20 cellular contexts compared by ENCODE assay signal in genomic region chr10:69628876-69629275, GRCh38. TPM values are rescaled to one million over a fixed set of nuclear protein-coding genes. Genes with fewer than 3 reads are reported as not detected.
DNase-seq lines count a peak whose midpoint lies in the region; ATAC-seq and TF ChIP-seq lines count a peak whose summit lies in the region.
"Had no signal": no experiment of that assay in that cellular context is flagged by ENCODE, and none has a peak within 500 bp of the region (broad histone marks: within the 10 kb centered on the region; RNA-seq: fewer than 3 reads in every experiment).

No MANE protein-coding gene starts in this region.

- peaks cover 3 to 23% (median 18%) of the 10 kb centered on the region in 4 donors for H3K4me1 ChIP-seq in stomach

- WGBS in stomach, 5 donors = 43 to 65% (median 45%) methylated on average over 6 of the region's 6 CpGs

- TF ChIP-seq CTCF in endothelial cell (IDR thresholded peaks at IDR 0.05; ENCODE audit: unreplicated experiment) = no peak
- TF ChIP-seq CTCF in stomach (IDR thresholded peaks at IDR 0.05) = no peak

- no peaks in the 10 kb centered on the region for H3K27me3 Mint-ChIP-seq in activated naive CD4-positive, alpha-beta T cell treated with anti-CD3 and anti-CD28 coated beads, Interleukin-2, amount 50 U/mL, for 24 hours
- H3K27me3 Mint-ChIP-seq in T-cell (no peaks in the 10 kb centered on the region), endothelial cell (ENCODE audit: unreplicated experiment) (peaks cover 16% of the 10 kb centered on the region)

- no peak for TF ChIP-seq EP300 in stomach (IDR thresholded peaks at IDR 0.05)

- no peak overlapping the region for H3K27ac Mint-ChIP-seq in activated naive CD4-positive, alpha-beta T cell treated with anti-CD3 and anti-CD28 coated beads, Interleukin-2, amount 50 U/mL, for 24 hours
- no peak overlapping the region for H3K27ac Mint-ChIP-seq in activated naive CD4-positive, alpha-beta T cell treated with anti-CD3 and anti-CD28 coated beads, Interleukin-2, amount 50 U/mL, for 72 hours
- H3K27ac Mint-ChIP-seq in T-cell (no peak overlapping the region), endothelial cell (ENCODE audit: unreplicated experiment) (no peak overlapping the region)
- H3K27ac Mint-ChIP-seq: activated CD8-positive, alpha-beta T cell treated with anti-CD3 and anti-CD28 coated beads, Interleukin-2, amount 10 ng/mL, durations not matched to agents 7 days and 5 days had no signal

- H3K4me3 ChIP-seq in stomach = no peak overlapping the region
- H3K4me3 ChIP-seq: K562 had no signal

- no peaks in the 10 kb centered on the region for H3K9me3 ChIP-seq in stomach
- H3K9me3 ChIP-seq: thoracic aorta had no signal

- peaks cover 0 to 13% (median 4%) of the 10 kb centered on the region in 4 donors for H3K36me3 ChIP-seq in stomach

- H3K4me3 Mint-ChIP-seq in activated naive CD4-positive, alpha-beta T cell treated with anti-CD3 and anti-CD28 coated beads, Interleukin-2, amount 50 U/mL, for 24 hours = peak overlapping the region; percentile 71
- H3K4me3 Mint-ChIP-seq in T-cell = peak overlapping the region; percentile 65 to 76 (median 69)
- H3K4me3 Mint-ChIP-seq in endothelial cell (ENCODE audit: unreplicated experiment) = peak overlapping the region; percentile 34

- no peak for TF ChIP-seq POLR2A in stomach (IDR thresholded peaks at IDR 0.05)

- ATAC-seq in activated naive CD4-positive, alpha-beta T cell treated with anti-CD3 and anti-CD28 coated beads, Interleukin-2, amount 50 U/mL, for 72 hours = no peak
- ATAC-seq in T-cell (replicated peaks in 1 of 4) (no peak), GM21381 (IDR thresholded peaks at IDR 0.05; ENCODE audit: unreplicated experiment) (no peak), GM21515 (IDR thresholded peaks at IDR 0.05; ENCODE audit: unreplicated experiment) (no peak)
- ATAC-seq: activated CD8-positive, alpha-beta T cell treated with anti-CD3 and anti-CD28 coated beads, Interleukin-2, amount 10 ng/mL, durations not matched to agents 7 days and 5 days; gastroesophageal sphincter; K562 had no signal

- intact Hi-C loops in stomach (cut with DNase I; ENCODE audit: low total_unique reads) = no loop called here

- no peak overlapping the region for H3K27ac ChIP-seq in stomach
- H3K27ac ChIP-seq: gastroesophageal sphincter, thoracic aorta had no signal

- H3K27me3 ChIP-seq in stomach = peaks cover 0 to 29% (median 13%) of the 10 kb centered on the region in 3 donors
- H3K27me3 ChIP-seq: gastroesophageal sphincter had no signal

- POLR2A ChIA-PET in T-cell (lab: Charles Lee) = no interaction called here

- CTCF ChIA-PET in T-cell (lab: Charles Lee) = interaction anchor here (0.6 to 1.0 kb wide), 8 partner anchors 9 to 557 kb away, joined by 3 to 6 read pairs (median 4); no protein-coding TSS in a partner anchor

- peaks cover 40% of the 10 kb centered on the region for H3K4me1 Mint-ChIP-seq in activated naive CD4-positive, alpha-beta T cell treated with anti-CD3 and anti-CD28 coated beads, Interleukin-2, amount 50 U/mL, for 24 hours
- peaks cover 27 to 40% (median 33%) of the 10 kb centered on the region in 3 donors for H3K4me1 Mint-ChIP-seq in T-cell
- H3K4me1 Mint-ChIP-seq in endothelial cell (ENCODE audit: unreplicated experiment) = peaks cover 4% of the 10 kb centered on the region

- peaks cover 1% of the 10 kb centered on the region for H3K9me3 Mint-ChIP-seq in activated naive CD4-positive, alpha-beta T cell treated with anti-CD3 and anti-CD28 coated beads, Interleukin-2, amount 50 U/mL, for 24 hours
- peaks cover 2 to 13% of the 10 kb centered on the region in 2 donors for H3K9me3 Mint-ChIP-seq in activated naive CD4-positive, alpha-beta T cell treated with anti-CD3 and anti-CD28 coated beads, Interleukin-2, amount 50 U/mL, for 72 hours
- H3K9me3 Mint-ChIP-seq in T-cell = peaks cover 0 to 11% (median 6%) of the 10 kb centered on the region in 3 donors
- no peaks in the 10 kb centered on the region for H3K9me3 Mint-ChIP-seq in endothelial cell (ENCODE audit: unreplicated experiment)

- no peak for DNase-seq in activated naive CD4-positive, alpha-beta T cell treated with anti-CD3 and anti-CD28 coated beads, Interleukin-2, amount 50 U/mL, for 72 hours (ENCODE audit: low spot score in 2 of 2)
- DNase-seq in T-cell = no peak
- DNase-seq in endothelial cell (ENCODE audit: low spot score) = no peak
- DNase-seq in stomach = peak; percentile 17
- DNase-seq: activated CD8-positive, alpha-beta T cell treated with anti-CD3 and anti-CD28 coated beads, Interleukin-2, amount 10 ng/mL, durations not matched to agents 7 days and 5 days; amniotic stem cell; Calu3; kidney glomerular epithelial cell; mesenchymal stem cell; NCI-H1694 treated with DMSO at 0.1 percent for 48 hours; NCI-H446 treated with DMSO at 0.1 percent for 48 hours; retina; SHP77 had no signal

- peaks cover 4% of the 10 kb centered on the region for H3K36me3 Mint-ChIP-seq in activated naive CD4-positive, alpha-beta T cell treated with anti-CD3 and anti-CD28 coated beads, Interleukin-2, amount 50 U/mL, for 24 hours
- H3K36me3 Mint-ChIP-seq in activated naive CD4-positive, alpha-beta T cell treated with anti-CD3 and anti-CD28 coated beads, Interleukin-2, amount 50 U/mL, for 72 hours = peaks cover 6% of the 10 kb centered on the region in 2 donors
- H3K36me3 Mint-ChIP-seq in T-cell = peaks cover 10% of the 10 kb centered on the region
- H3K36me3 Mint-ChIP-seq in endothelial cell (ENCODE audit: low read depth, unreplicated experiment) = peaks cover 22% of the 10 kb centered on the region

RNA-seq across cellular contexts. Expression of gene FAM241B, which starts 1.2 kb away (rescaled TPM):
- 10 to 100 TPM in 1 of 2 donors, 1 to 10 TPM in 1; 9.0 to 29.8 TPM for total RNA-seq in activated naive CD4-positive, alpha-beta T cell treated with anti-CD3 and anti-CD28 coated beads, Interleukin-2, amount 50 U/mL, for 72 hours
- total RNA-seq in T-cell = 10 to 100 TPM in 1 of 5 donors, 1 to 10 TPM in 4; 7.4 to 11.8 (median 9.2) TPM
- 7.1 TPM for total RNA-seq in endothelial cell (ENCODE audit: unreplicated experiment)
- total RNA-seq in stomach = under 1 TPM in 2 of 5 donors, not detected in 3; 0.55 to 0.58 TPM
- polyA plus RNA-seq in stomach = 1 to 10 TPM; 4.0 to 7.4 (median 4.6) TPM

RNA-seq across cellular contexts. Expression of gene NEUROG3, which starts 55.7 kb away (rescaled TPM):
- under 1 TPM in 1 of 2 donors, not detected in 1; 0.18 TPM for total RNA-seq in activated naive CD4-positive, alpha-beta T cell treated with anti-CD3 and anti-CD28 coated beads, Interleukin-2, amount 50 U/mL, for 72 hours
- not detected for total RNA-seq in T-cell
- not detected for total RNA-seq in endothelial cell (ENCODE audit: unreplicated experiment)
- not detected for total RNA-seq in stomach
- polyA plus RNA-seq in stomach = not detected
- total RNA-seq: activated CD8-positive, alpha-beta T cell treated with anti-CD3 and anti-CD28 coated beads, Interleukin-2, amount 10 ng/mL, durations not matched to agents 7 days and 5 days; Calu3; K562 had no signal
- polyA plus RNA-seq: esophagus, K562 had no signal
